In genomic region chr2:207937253-207937652, GRCh38 we compare ENCODE assay signal across 21 cellular contexts.
"Had no signal": no experiment of that assay in that cellular context is flagged by ENCODE, and none has a peak within 500 bp of the region (broad histone marks: within the 10 kb centered on the region; RNA-seq: fewer than 3 reads in every experiment).

No MANE protein-coding gene starts in this region.

- H3K27me3 ChIP-seq: SJCRH30 had no signal

- H3K27ac ChIP-seq: KMS-11, SJCRH30 had no signal

- H3K4me1 ChIP-seq: SJCRH30 had no signal

- DNase-seq: Kasumi-1; MM.1S; NCI-H1092 treated with DMSO at 0.1 percent for 48 hours; NCI-H1436; NCI-H187; NCI-H2029; NCI-H2081 treated with DMSO at 0.1 percent for 48 hours; NCI-H2171; NCI-H446; NCI-H510A; NCI-H524 treated with DMSO at 0.1 percent for 48 hours; NCI-H69; NCI-H774; NK-92 treated with Interleukin-12 subunit alpha and Interleukin-12 subunit beta, amount 100 ng/mL, for 24 hours; PC-3; SHP77 treated with DMSO at 0.1 percent for 48 hours; SJCRH30 had no signal

- H3K9me3 ChIP-seq: SJCRH30 had no signal

- ATAC-seq: Panc1, PC-3, Right ventricle myocardium inferior, SK-N-SH treated with all-trans-retinoic acid at 6 μM for 48 hours had no signal

- H3K4me3 ChIP-seq: SJCRH30 had no signal

- H3K9ac ChIP-seq: KMS-11 had no signal

- H3K36me3 ChIP-seq: SJCRH30 had no signal
